In genomic region chr7:1532456-1533254, GRCh38 we compare ENCODE assay signal across 8 cellular contexts. TPM values are rescaled to one million over a fixed set of nuclear protein-coding genes. Genes with fewer than 3 reads are reported as not detected.
DNase-seq lines count a peak whose midpoint lies in the region; ATAC-seq and TF ChIP-seq lines count a peak whose summit lies in the region.

No MANE protein-coding gene starts in this region.

- peak overlapping the region; percentile 94 for H3K27ac Mint-ChIP-seq in activated T-cell treated with anti-CD3 and anti-CD28 coated beads, Interleukin-2, amount 50 U/mL, for 24 hours
- no peak overlapping the region for H3K27ac Mint-ChIP-seq in nephron progenitor cell

- peak overlapping the region; percentile 89 for H3K4me3 Mint-ChIP-seq in activated T-cell treated with anti-CD3 and anti-CD28 coated beads, Interleukin-2, amount 50 U/mL, for 24 hours
- peak overlapping the region; percentile 38 for H3K4me3 Mint-ChIP-seq in nephron progenitor cell

- H3K4me3 ChIP-seq in esophagus squamous epithelium: peak overlapping the region; percentile 43 to 93 (median 70)

- DNase-seq in ELR (ENCODE audit: low read depth) (peak; percentile 99), NOMO-1 (lab: John Stamatoyannopoulos, UW; ENCODE audit: unreplicated experiment in 2 of 2) (peak; percentile 83 to 92), esophagus squamous epithelium (lab: John Stamatoyannopoulos, UW) (no peak), nephron progenitor cell (no peak), superior temporal gyrus (ENCODE audit: extremely low spot score) (peak; percentile 69), NAMALWA (ENCODE audit: low spot score) (no peak)
- DNase-seq in activated T-cell treated with anti-CD3 and anti-CD28 coated beads, Interleukin-2, amount 50 U/mL, for 24 hours: peak; percentile 70

- H3K27ac ChIP-seq in esophagus squamous epithelium: peak overlapping the region; percentile 96 to 99 (median 98)

- WGBS in esophagus squamous epithelium, 2 donors: 2 to 4% methylated on average over 14 to 26 of the region's 36 CpGs

- no peak for ATAC-seq in GM18517 (IDR thresholded peaks at IDR 0.05; ENCODE audit: unreplicated experiment)

- H3K27me3 Mint-ChIP-seq in activated T-cell treated with anti-CD3 and anti-CD28 coated beads, Interleukin-2, amount 50 U/mL, for 24 hours: no peaks in the 10 kb centered on the region
- H3K27me3 Mint-ChIP-seq in nephron progenitor cell (ENCODE audit: low read depth, poor library complexity): peaks cover 32% of the 10 kb centered on the region

- peaks cover 49% of the 10 kb centered on the region for H3K36me3 Mint-ChIP-seq in activated T-cell treated with anti-CD3 and anti-CD28 coated beads, Interleukin-2, amount 50 U/mL, for 24 hours (ENCODE audit: low read depth)
- no peaks in the 10 kb centered on the region for H3K36me3 Mint-ChIP-seq in nephron progenitor cell (ENCODE audit: low read depth)

- intact Hi-C loops in esophagus squamous epithelium (cut with DNase I): no loop called here

- no peaks in the 10 kb centered on the region for H3K9me3 Mint-ChIP-seq in activated T-cell treated with anti-CD3 and anti-CD28 coated beads, Interleukin-2, amount 50 U/mL, for 24 hours
- no peaks in the 10 kb centered on the region for H3K9me3 Mint-ChIP-seq in nephron progenitor cell

- no peaks in the 10 kb centered on the region for H3K9me3 ChIP-seq in esophagus squamous epithelium

- H3K4me1 Mint-ChIP-seq in activated T-cell treated with anti-CD3 and anti-CD28 coated beads, Interleukin-2, amount 50 U/mL, for 24 hours (ENCODE audit: low read depth): peaks cover 44% of the 10 kb centered on the region
- peaks cover 44% of the 10 kb centered on the region for H3K4me1 Mint-ChIP-seq in nephron progenitor cell

- peaks cover 44 to 71% (median 49%) of the 10 kb centered on the region in 3 donors for H3K4me1 ChIP-seq in esophagus squamous epithelium

- TF ChIP-seq CTCF in esophagus squamous epithelium (IDR thresholded peaks at IDR 0.05) (no peak), nephron progenitor cell (IDR thresholded peaks at IDR 0.05) (no peak)

- no peaks in the 10 kb centered on the region for H3K27me3 ChIP-seq in esophagus squamous epithelium

- peaks cover 0 to 13% (median 5%) of the 10 kb centered on the region in 3 donors for H3K36me3 ChIP-seq in esophagus squamous epithelium

- peak in 2 of 4 donors; percentile 42 to 69 for TF ChIP-seq POLR2A in esophagus squamous epithelium (IDR thresholded peaks at IDR 0.05)

RNA-seq across cellular contexts. Expression of gene MAFK, which starts 2.2 kb away (rescaled TPM):
- total RNA-seq in esophagus squamous epithelium: 10 to 100 TPM; 11.3 to 26.9 (median 18.9) TPM

RNA-seq across cellular contexts. Expression of gene TMEM184A, which starts 23.4 kb away (rescaled TPM):
- 100 to 1,000 TPM in 2 of 4 donors, 10 to 100 TPM in 2; 56.7 to 204 (median 98.9) TPM for total RNA-seq in esophagus squamous epithelium

RNA-seq across cellular contexts. Expression of gene INTS1, which starts 28.5 kb away (rescaled TPM):
- total RNA-seq in esophagus squamous epithelium: 10 to 100 TPM; 27.8 to 45.3 (median 36.6) TPM

RNA-seq across cellular contexts. Expression of gene PSMG3, which starts 37.2 kb away (rescaled TPM):
- 10 to 100 TPM; 44.5 to 63.6 (median 47.4) TPM for total RNA-seq in esophagus squamous epithelium

Comparison
In these comparisons a context has a peak if more than half of its experiments do, and no peak if none do; other contexts are left out.
1. DNase-seq: peak in ELR (single experiment), NOMO-1 (2 of 2), activated T-cell treated with anti-CD3 and anti-CD28 coated beads, Interleukin-2, amount 50 U/mL, for 24 hours (single experiment) and superior temporal gyrus (single experiment); none in esophagus squamous epithelium (single experiment), nephron progenitor cell (single experiment) and NAMALWA (single experiment).